In genomic region chr3:49405571-49405970, GRCh38 we compare ENCODE assay signal across 8 cellular contexts. TPM values are rescaled to one million over a fixed set of nuclear protein-coding genes. Genes with fewer than 3 reads are reported as not detected.
DNase-seq lines count a peak whose midpoint lies in the region; ATAC-seq and TF ChIP-seq lines count a peak whose summit lies in the region.
"Not testable (repeated sequence)": the region's sequence is repeated elsewhere in the genome, so short reads cannot be mapped to it uniquely, and the experiment has no call there.
"Had no signal": no experiment of that assay in that cellular context is flagged by ENCODE, and none has a peak within 500 bp of the region (broad histone marks: within the 10 kb centered on the region; RNA-seq: fewer than 3 reads in every experiment).

No MANE protein-coding gene starts in this region.

- not testable (repeated sequence) for H3K9me3 Mint-ChIP-seq in HFFc6; activated CD4-positive, alpha-beta T cell treated with anti-CD3 and anti-CD28 coated beads, Interleukin-2, amount 10 ng/mL, durations not matched to agents 24 days and 14 days; brain; naive B cell

- not testable (repeated sequence) for DNase-seq in HFFc6; activated CD4-positive, alpha-beta T cell treated with anti-CD3 and anti-CD28 coated beads, Interleukin-2, amount 10 ng/mL, durations not matched to agents 24 days and 14 days; naive B cell; sigmoid colon
- peak; percentile 10 for DNase-seq in Right ventricle myocardium superior

- peaks cover 51% of the 10 kb centered on the region for H3K4me1 Mint-ChIP-seq in HFFc6 (ENCODE audit: low read depth)
- peaks cover 44% of the 10 kb centered on the region for H3K4me1 Mint-ChIP-seq in activated CD4-positive, alpha-beta T cell treated with anti-CD3 and anti-CD28 coated beads, Interleukin-2, amount 10 ng/mL, durations not matched to agents 24 days and 14 days
- H3K4me1 Mint-ChIP-seq in brain = peaks cover 58% of the 10 kb centered on the region
- peaks cover 37 to 80% (median 51%) of the 10 kb centered on the region in 3 donors for H3K4me1 Mint-ChIP-seq in naive B cell

- H3K36me3 ChIP-seq in sigmoid colon = not testable (repeated sequence)
- peaks cover 18% of the 10 kb centered on the region for H3K36me3 ChIP-seq in thymus (ENCODE audit: control insufficient read depth, insufficient read depth)

- H3K27ac Mint-ChIP-seq in HFFc6 (peak overlapping the region; percentile 14; the same call in 1 of the 2 replicates), brain (peak overlapping the region in 4 of 5 experiments; percentile 59 to 81 (median 71)), naive B cell (peak overlapping the region in 5 of 6 donors; percentile 23 to 69 (median 51))
- H3K27ac Mint-ChIP-seq in activated CD4-positive, alpha-beta T cell treated with anti-CD3 and anti-CD28 coated beads, Interleukin-2, amount 10 ng/mL, durations not matched to agents 24 days and 14 days = peak overlapping the region; percentile 30

- peak overlapping the region; percentile 54 to 99 (median 71) for H3K27ac ChIP-seq in sigmoid colon
- peak overlapping the region; percentile 31 for H3K27ac ChIP-seq in thymus (ENCODE audit: low read depth)

- WGBS in sigmoid colon, 2 donors = 73 to 80% methylated on average over 9 of the region's 9 CpGs
- WGBS in thymus = 91% methylated on average over 9 of the region's 9 CpGs

- not testable (repeated sequence) for TF ChIP-seq EP300 in sigmoid colon (IDR thresholded peaks at IDR 0.05)

- H3K4me3 Mint-ChIP-seq in HFFc6; activated CD4-positive, alpha-beta T cell treated with anti-CD3 and anti-CD28 coated beads, Interleukin-2, amount 10 ng/mL, durations not matched to agents 24 days and 14 days: not testable (repeated sequence)
- H3K4me3 Mint-ChIP-seq in brain (peak overlapping the region in 3 of 5 experiments; percentile 10 to 64 (median 12)), naive B cell (peak overlapping the region in 2 of 8 donors; percentile 44 to 77)

- H3K27me3 ChIP-seq in sigmoid colon; thymus (ENCODE audit: control insufficient read depth, insufficient read depth): not testable (repeated sequence)

- not testable (repeated sequence) for H3K9me3 ChIP-seq in sigmoid colon; thymus (ENCODE audit: control insufficient read depth)

- intact Hi-C loops in activated CD4-positive, alpha-beta T cell treated with anti-CD3 and anti-CD28 coated beads, Interleukin-2, amount 10 ng/mL, durations not matched to agents 24 days and 14 days (cut with micrococcal nuclease); Right ventricle myocardium superior (cut with DNase I); sigmoid colon (cut with DNase I): not testable (repeated sequence)

- H3K4me1 ChIP-seq in sigmoid colon = peaks cover 0 to 93% (median 74%) of the 10 kb centered on the region in 4 donors
- H3K4me1 ChIP-seq in thymus (ENCODE audit: control insufficient read depth, insufficient read depth, low read length) = peaks cover 15% of the 10 kb centered on the region

- not testable (repeated sequence) for ATAC-seq in Right ventricle myocardium superior (ENCODE audit: poor library complexity); naive B cell (ENCODE audit: low read depth in 2 of 2)

- TF ChIP-seq POLR2A in sigmoid colon (IDR thresholded peaks at IDR 0.05) = not testable (repeated sequence)

- H3K36me3 Mint-ChIP-seq in HFFc6 (ENCODE audit: low read depth) (peaks cover 21% of the 10 kb centered on the region), brain (peaks cover 45% of the 10 kb centered on the region)
- H3K36me3 Mint-ChIP-seq in activated CD4-positive, alpha-beta T cell treated with anti-CD3 and anti-CD28 coated beads, Interleukin-2, amount 10 ng/mL, durations not matched to agents 24 days and 14 days (ENCODE audit: low read depth) = peaks cover 36% of the 10 kb centered on the region
- not testable (repeated sequence) for H3K36me3 Mint-ChIP-seq in naive B cell

- not testable (repeated sequence) for H3K27me3 Mint-ChIP-seq in HFFc6 (ENCODE audit: insufficient read depth); activated CD4-positive, alpha-beta T cell treated with anti-CD3 and anti-CD28 coated beads, Interleukin-2, amount 10 ng/mL, durations not matched to agents 24 days and 14 days; brain; naive B cell

- TF ChIP-seq CTCF in HFFc6 (IDR thresholded peaks at IDR 0.05); brain (conservative IDR thresholded peaks at IDR 0.05); sigmoid colon (IDR thresholded peaks at IDR 0.05): not testable (repeated sequence)

- H3K4me3 ChIP-seq in sigmoid colon; thymus (ENCODE audit: low read length): not testable (repeated sequence)

RNA-seq across cellular contexts. Expression of gene RHOA, which starts 6.2 kb away (rescaled TPM):
- 100 to 1,000 TPM; 703 to 739 (median 716) TPM for total RNA-seq in HFFc6 (2021; fragmentation: NEBNext Ultra II Directional; extraction: Animal tissue kit (Norgen Biotek cat#: 25700))
- 381 and 391 TPM in 2 replicates for total RNA-seq in activated CD4-positive, alpha-beta T cell treated with anti-CD3 and anti-CD28 coated beads, Interleukin-2, amount 10 ng/mL, durations not matched to agents 24 days and 14 days
- 385 TPM for polyA plus RNA-seq in brain (ENCODE audit: insufficient read depth, low read depth, low replicate concordance)
- 255 TPM for total RNA-seq in Right ventricle myocardium superior
- polyA plus RNA-seq in naive B cell (ENCODE audit: low read depth in 6 of 6) = 1,000 to 10,000 TPM in 1 of 6 donors, 100 to 1,000 TPM in 5; 695 to 1,035 (median 800) TPM
- 100 to 1,000 TPM; 369 to 440 (median 416) TPM for total RNA-seq in sigmoid colon
- polyA plus RNA-seq in sigmoid colon = 100 to 1,000 TPM; 384 to 516 (median 451) TPM
- polyA plus RNA-seq in thymus = 368 TPM

RNA-seq across cellular contexts. Expression of gene TCTA, which starts 6.7 kb away (rescaled TPM):
- 10 to 100 TPM; 45.5 to 58.7 (median 49.9) TPM for total RNA-seq in HFFc6 (2021; fragmentation: NEBNext Ultra II Directional; extraction: Animal tissue kit (Norgen Biotek cat#: 25700))
- 18.7 and 21.2 TPM in 2 replicates for total RNA-seq in activated CD4-positive, alpha-beta T cell treated with anti-CD3 and anti-CD28 coated beads, Interleukin-2, amount 10 ng/mL, durations not matched to agents 24 days and 14 days
- polyA plus RNA-seq in brain (ENCODE audit: insufficient read depth, low read depth, low replicate concordance) (56.6 TPM), naive B cell (ENCODE audit: low read depth in 6 of 6) (10 to 100 TPM; 45.9 to 99.9 (median 58.6) TPM), sigmoid colon (10 to 100 TPM; 35.1 to 47.6 (median 40.2) TPM), thymus (24.5 TPM)
- total RNA-seq in Right ventricle myocardium superior (13.4 TPM), sigmoid colon (10 to 100 TPM; 15.1 to 25.0 (median 16.5) TPM)

RNA-seq across cellular contexts. Expression of gene AMT, which starts 16.7 kb away (rescaled TPM):
- total RNA-seq in HFFc6 (2021; fragmentation: NEBNext Ultra II Directional; extraction: Animal tissue kit (Norgen Biotek cat#: 25700)) = 1 to 10 TPM in 5 of 6 experiments, under 1 TPM in 1; 0.78 to 3.2 (median 1.2) TPM
- total RNA-seq in activated CD4-positive, alpha-beta T cell treated with anti-CD3 and anti-CD28 coated beads, Interleukin-2, amount 10 ng/mL, durations not matched to agents 24 days and 14 days = 2.6 and 3.7 TPM in 2 replicates
- polyA plus RNA-seq in brain (ENCODE audit: insufficient read depth, low read depth, low replicate concordance) (2.7 TPM), naive B cell (ENCODE audit: low read depth in 6 of 6) (1 to 10 TPM in 3 of 6 donors, under 1 TPM in 3; 0.25 to 4.8 (median 1.2) TPM), sigmoid colon (10 to 100 TPM; 11.5 to 12.0 (median 11.8) TPM), thymus (40.0 TPM)
- total RNA-seq in Right ventricle myocardium superior (32.2 TPM), sigmoid colon (10 to 100 TPM in 1 of 4 donors, 1 to 10 TPM in 3; 3.1 to 16.1 (median 4.6) TPM)
- total RNA-seq: H4 had no signal

RNA-seq across cellular contexts. Expression of gene NICN1, which starts 23.6 kb away (rescaled TPM):
- total RNA-seq in HFFc6 (2021; fragmentation: NEBNext Ultra II Directional; extraction: Animal tissue kit (Norgen Biotek cat#: 25700)) = 10 to 100 TPM; 10.3 to 15.8 (median 13.2) TPM
- total RNA-seq in activated CD4-positive, alpha-beta T cell treated with anti-CD3 and anti-CD28 coated beads, Interleukin-2, amount 10 ng/mL, durations not matched to agents 24 days and 14 days = 11.1 and 12.6 TPM in 2 replicates
- polyA plus RNA-seq in brain (ENCODE audit: insufficient read depth, low read depth, low replicate concordance) (13.2 TPM), naive B cell (ENCODE audit: low read depth in 6 of 6) (10 to 100 TPM in 3 of 6 donors, 1 to 10 TPM in 3; 4.4 to 17.0 (median 9.4) TPM), sigmoid colon (10 to 100 TPM in 1 of 3 donors, 1 to 10 TPM in 2; 3.6 to 11.6 (median 5.1) TPM), thymus (9.2 TPM)
- total RNA-seq in Right ventricle myocardium superior (15.7 TPM), sigmoid colon (1 to 10 TPM; 2.5 to 9.7 (median 4.5) TPM)

RNA-seq across cellular contexts. Expression of gene GPX1, which starts 47.4 kb away (rescaled TPM):
- 100 to 1,000 TPM; 359 to 607 (median 548) TPM for total RNA-seq in HFFc6 (2021; fragmentation: NEBNext Ultra II Directional; extraction: Animal tissue kit (Norgen Biotek cat#: 25700))
- 190 and 200 TPM in 2 replicates for total RNA-seq in activated CD4-positive, alpha-beta T cell treated with anti-CD3 and anti-CD28 coated beads, Interleukin-2, amount 10 ng/mL, durations not matched to agents 24 days and 14 days
- 188 TPM for polyA plus RNA-seq in brain (ENCODE audit: insufficient read depth, low read depth, low replicate concordance)
- total RNA-seq in Right ventricle myocardium superior = 117 TPM
- 100 to 1,000 TPM; 289 to 380 (median 329) TPM for polyA plus RNA-seq in naive B cell (ENCODE audit: low read depth in 6 of 6)
- 100 to 1,000 TPM; 164 to 331 (median 268) TPM for total RNA-seq in sigmoid colon
- 100 to 1,000 TPM; 359 to 380 (median 367) TPM for polyA plus RNA-seq in sigmoid colon
- 384 TPM for polyA plus RNA-seq in thymus

Comparison
In these comparisons a context has a peak if more than half of its experiments do, and no peak if none do; other contexts are left out.
1. H3K27ac Mint-ChIP-seq: peak in every context shown above with its lines; median percentile 71 in brain; 51 in naive B cell; 30 in activated CD4-positive, alpha-beta T cell treated with anti-CD3 and anti-CD28 coated beads, Interleukin-2, amount 10 ng/mL, durations not matched to agents 24 days and 14 days; 14 in HFFc6.